ENCODE assay signal across 20 cellular contexts in genomic region chr1:25041869-25042268, GRCh38.
DNase-seq lines count a peak whose midpoint lies in the region; ATAC-seq and TF ChIP-seq lines count a peak whose summit lies in the region.
"Had no signal": no experiment of that assay in that cellular context is flagged by ENCODE, and none has a peak within 500 bp of the region (broad histone marks: within the 10 kb centered on the region; RNA-seq: fewer than 3 reads in every experiment).

No MANE protein-coding gene starts in this region.

- no peak overlapping the region for H3K4me2 ChIP-seq in DND-41 (ENCODE audit: insufficient read depth, low read length)
- H3K4me2 ChIP-seq: BLaER1 treated with 17β-estradiol and CSF1 and Interleukin-3, amounts not matched to agents 10 nM and 100 nM had no signal

- H4K20me1 ChIP-seq in DND-41 (ENCODE audit: insufficient read depth, low read length) = peaks cover 3% of the 10 kb centered on the region; the same call in 1 of the 2 replicates
- H4K20me1 ChIP-seq: BLaER1 treated with 17β-estradiol and CSF1 and Interleukin-3, amounts not matched to agents 10 nM and 100 nM had no signal

- H3K27me3 Mint-ChIP-seq in chondrocyte (ENCODE audit: low read depth) = peaks cover 24% of the 10 kb centered on the region
- H3K27me3 Mint-ChIP-seq: CD4-positive, alpha-beta T cell had no signal

- intact Hi-C loops in mucosa of descending colon (cut with DNase I, micrococcal nuclease) = no loop called here

- H3K27ac ChIP-seq in DND-41 (ENCODE audit: low read length) = no peak overlapping the region
- H3K27ac ChIP-seq: 22Rv1; BLaER1 treated with 17β-estradiol and CSF1 and Interleukin-3, amounts not matched to agents 10 nM and 100 nM had no signal

- no peaks in the 10 kb centered on the region for H3K9me3 ChIP-seq in DND-41 (ENCODE audit: insufficient read depth, low read length, severe bottlenecking)
- H3K9me3 ChIP-seq in mucosa of descending colon = no peaks in the 10 kb centered on the region
- H3K9me3 ChIP-seq: BE2C, HAP-1 had no signal

- H3K4me1 ChIP-seq in DND-41 (ENCODE audit: insufficient read depth, low read length) (no peaks in the 10 kb centered on the region), mucosa of descending colon (ENCODE audit: low read depth) (no peaks in the 10 kb centered on the region)
- H3K4me1 ChIP-seq: BE2C, HAP-1 had no signal

- H3K4me3 Mint-ChIP-seq in chondrocyte (ENCODE audit: unreplicated experiment) = no peak overlapping the region
- H3K4me3 Mint-ChIP-seq: CD14-positive monocyte; CD4-positive, alpha-beta T cell; HFFc6 had no signal

- H3K4me1 Mint-ChIP-seq in chondrocyte (ENCODE audit: low read depth) = no peaks in the 10 kb centered on the region

- peaks cover 4% of the 10 kb centered on the region for H3K36me3 Mint-ChIP-seq in chondrocyte (ENCODE audit: low read depth)
- H3K36me3 Mint-ChIP-seq: CD14-positive monocyte had no signal

- peaks cover 7% of the 10 kb centered on the region for H3K9me3 Mint-ChIP-seq in chondrocyte (ENCODE audit: low read depth)
- H3K9me3 Mint-ChIP-seq: CD4-positive, alpha-beta T cell; HFFc6 had no signal

- H3K79me2 ChIP-seq in DND-41 (ENCODE audit: insufficient read depth, low read length) = no peaks in the 10 kb centered on the region

- no peak for TF ChIP-seq CTCF in DND-41 (IDR thresholded peaks at IDR 0.05; ENCODE audit: borderline replicate concordance, extremely low read depth, low read length, poor library complexity, severe bottlenecking)
- TF ChIP-seq CTCF in chondrocyte (IDR thresholded peaks at IDR 0.05) = no peak
- TF ChIP-seq CTCF in mucosa of descending colon (IDR thresholded peaks at IDR 0.05) = no peak

- H3K9ac ChIP-seq in DND-41 (ENCODE audit: low read depth, low read length) = no peak overlapping the region
- H3K9ac ChIP-seq: BLaER1 treated with 17β-estradiol and CSF1 and Interleukin-3, amounts not matched to agents 10 nM and 100 nM had no signal

- H3K4me3 ChIP-seq in DND-41 (ENCODE audit: low read depth in 1 of 2, low read length in 2 of 2) (no peak overlapping the region), mucosa of descending colon (no peak overlapping the region)
- H3K4me3 ChIP-seq: BLaER1 treated with 17β-estradiol and CSF1 and Interleukin-3, amounts not matched to agents 10 nM and 100 nM; HAP-1 had no signal

- no peak overlapping the region for H3K27ac Mint-ChIP-seq in chondrocyte (ENCODE audit: unreplicated experiment)
- H3K27ac Mint-ChIP-seq: CD14-positive monocyte; CD4-positive, alpha-beta T cell; HFFc6 had no signal

- ATAC-seq in DND-41 (ENCODE audit: insufficient read depth, low read depth) (peak; percentile 41), mucosa of descending colon (no peak), GM18511 (IDR thresholded peaks at IDR 0.05; ENCODE audit: unreplicated experiment) (no peak)

- H2AFZ ChIP-seq in DND-41 (ENCODE audit: low read depth, low read length) = no peak overlapping the region

- DNase-seq in NCI-H2196 (lab: John Stamatoyannopoulos, UW; ENCODE audit: unreplicated experiment) = peak; percentile 11
- no peak for DNase-seq in NCI-H2196 treated with DMSO at 0.1 percent for 48 hours (lab: John Stamatoyannopoulos, UW; ENCODE audit: unreplicated experiment)
- peak; percentile 40 for DNase-seq in DND-41
- DNase-seq in chondrocyte (ENCODE audit: low spot score) = peak; percentile 47
- DNase-seq in mucosa of descending colon = peak in 2 of 3 donors; percentile 3
- no peak for DNase-seq in NCI-H1105 (lab: John Stamatoyannopoulos, UW)
- DNase-seq in activated CD4-positive, CD25-positive, alpha-beta regulatory T cell (lab: John Stamatoyannopoulos, UW) = no peak
- DNase-seq: AML-193; BE2C; CD4-positive, alpha-beta T cell; DMS 273 treated with DMSO at 0.1 percent for 48 hours; DMS79; GF-D8; GOT3; HFFc6 had no signal

- H3K27me3 ChIP-seq in DND-41 (ENCODE audit: insufficient read depth, low read length, poor library complexity) = no peaks in the 10 kb centered on the region
- H3K27me3 ChIP-seq: BE2C had no signal

- H3K36me3 ChIP-seq in DND-41 (ENCODE audit: insufficient read depth, low read length) (no peaks in the 10 kb centered on the region), mucosa of descending colon (ENCODE audit: low read depth) (no peaks in the 10 kb centered on the region)
- H3K36me3 ChIP-seq: BE2C; BLaER1 treated with 17β-estradiol and CSF1 and Interleukin-3, amounts not matched to agents 10 nM and 100 nM; HAP-1 had no signal

Comparison
In these comparisons a context has a peak if more than half of its experiments do, and no peak if none do; other contexts are left out.
1. DNase-seq: peak in NCI-H2196 (single experiment), DND-41 (single experiment), chondrocyte (single experiment) and mucosa of descending colon (2 of 3); none in NCI-H2196 treated with DMSO at 0.1 percent for 48 hours (single experiment), NCI-H1105 (single experiment) and activated CD4-positive, CD25-positive, alpha-beta regulatory T cell (0 of 4).